In genomic region chr5:170333161-170333909, GRCh38 we compare ENCODE assay signal across 8 cellular contexts. TPM values are rescaled to one million over a fixed set of nuclear protein-coding genes. Genes with fewer than 3 reads are reported as not detected.
A peak's percentile ranks its signal among the peaks of the same experiment; 100 is the strongest.
DNase-seq lines count a peak whose midpoint lies in the region; ATAC-seq and TF ChIP-seq lines count a peak whose summit lies in the region.

No MANE protein-coding gene starts in this region.

- DNase-seq in UCSD-AML1 (lab: John Stamatoyannopoulos, UW; ENCODE audit: unreplicated experiment) = peak; percentile 43
- DNase-seq in central memory CD8-positive, alpha-beta T cell (ENCODE audit: low spot score in 2 of 2) = peak in 1 of 2 donors; percentile 58
- DNase-seq in stimulated activated CD4-positive, alpha-beta T cell treated with anti-CD3 and anti-CD28 coated beads, Interleukin-1b, Interleukin-23, amount 100 ng/mL, for 48 hours = peak; percentile 69
- no peak for DNase-seq in psoas muscle
- no peak for DNase-seq in Karpas-422

- H3K9ac ChIP-seq in Karpas-422 (ENCODE audit: low read length) = no peak overlapping the region

- no peak overlapping the region for H2AFZ ChIP-seq in Karpas-422 (ENCODE audit: low read length)

- no peak for TF ChIP-seq CTCF in psoas muscle (IDR thresholded peaks at IDR 0.05)

- no peak overlapping the region for H3K4me2 ChIP-seq in Karpas-422 (ENCODE audit: low read depth, low read length, poor library complexity, severe bottlenecking)

- H3K9me2 ChIP-seq in Karpas-422 (replicated peaks; ENCODE audit: insufficient read depth, low read length) = no peaks in the 10 kb centered on the region

- H3K9me3 Mint-ChIP-seq in central memory CD8-positive, alpha-beta T cell = no peaks in the 10 kb centered on the region

- no peaks in the 10 kb centered on the region for H3K79me2 ChIP-seq in Karpas-422 (ENCODE audit: low read length)

- 60 to 65% (median 63%) methylated on average over 11 of the region's 11 CpGs for whole genome bisulfite sequencing in psoas muscle, 3 donors

- ATAC-seq in GM19023 (IDR thresholded peaks at IDR 0.05; ENCODE audit: unreplicated experiment) (peak; percentile 35), HG03175 (IDR thresholded peaks at IDR 0.05; ENCODE audit: unreplicated experiment) (peak; percentile 45), HG03039 (IDR thresholded peaks at IDR 0.05; ENCODE audit: unreplicated experiment) (no peak), psoas muscle (no peak)
- peak; percentile 69 for ATAC-seq in central memory CD8-positive, alpha-beta T cell (replicated peaks; ENCODE audit: extremely low read depth, poor library complexity, severe bottlenecking)

- H3K27me3 Mint-ChIP-seq in central memory CD8-positive, alpha-beta T cell = no peaks in the 10 kb centered on the region

- H3K27ac Mint-ChIP-seq in central memory CD8-positive, alpha-beta T cell (ENCODE audit: low read depth) = no peak overlapping the region

- H3K27ac ChIP-seq in psoas muscle (no peak overlapping the region), Karpas-422 (ENCODE audit: low read length) (no peak overlapping the region)

- H3K9me3 ChIP-seq in psoas muscle (no peaks in the 10 kb centered on the region), Karpas-422 (ENCODE audit: low read length) (no peaks in the 10 kb centered on the region)

- H3K4me3 ChIP-seq in psoas muscle (no peak overlapping the region), Karpas-422 (ENCODE audit: low read length) (no peak overlapping the region)

- peaks cover 55% of the 10 kb centered on the region for H3K4me1 Mint-ChIP-seq in central memory CD8-positive, alpha-beta T cell

- H4K20me1 ChIP-seq in Karpas-422 (ENCODE audit: insufficient read depth, low read depth, low read length) = no peaks in the 10 kb centered on the region

- peaks cover 3% of the 10 kb centered on the region for H3K4me1 ChIP-seq in psoas muscle
- H3K4me1 ChIP-seq in Karpas-422 (ENCODE audit: low read length) = peaks cover 25% of the 10 kb centered on the region

- intact Hi-C loops in psoas muscle (cut with DNase I) = no loop called here

- H3K36me3 ChIP-seq in psoas muscle (ENCODE audit: insufficient read depth in 1 of 2, low read depth in 1 of 2) (no peaks in the 10 kb centered on the region), Karpas-422 (ENCODE audit: insufficient read depth, low read length) (no peaks in the 10 kb centered on the region)

- H3K27me3 ChIP-seq in psoas muscle (ENCODE audit: insufficient read depth in 3 of 3, low read length in 2 of 3) = no peaks in the 10 kb centered on the region
- H3K27me3 ChIP-seq in Karpas-422 (ENCODE audit: low read length) = no peaks in the 10 kb centered on the region

- peak overlapping the region; percentile 71 for H3K4me3 Mint-ChIP-seq in central memory CD8-positive, alpha-beta T cell

- H3K36me3 Mint-ChIP-seq in central memory CD8-positive, alpha-beta T cell (ENCODE audit: insufficient read depth) = peaks cover 16% of the 10 kb centered on the region

RNA-seq across cellular contexts. Expression of gene LCP2, which starts 35.8 kb away (rescaled TPM):
- 1 to 10 TPM; 4.2 to 6.0 (median 4.8) TPM for total RNA-seq in psoas muscle
- 1 to 10 TPM in 2 of 3 donors, under 1 TPM in 1; 0.76 to 1.8 (median 1.2) TPM for polyA plus RNA-seq in psoas muscle
- total RNA-seq in Karpas-422 (2014; rRNA removed; shearing (Covaris generic); ENCODE audit: low replicate concordance) = 0.22 and 0.82 TPM in 2 replicates

RNA-seq across cellular contexts. Expression of gene KCNMB1, which starts 55.8 kb away (rescaled TPM):
- under 1 TPM; 0.12 to 0.38 (median 0.24) TPM for total RNA-seq in psoas muscle
- polyA plus RNA-seq in psoas muscle = under 1 TPM; 0.23 to 0.42 (median 0.25) TPM
- total RNA-seq in Karpas-422 (2014; rRNA removed; shearing (Covaris generic); ENCODE audit: low replicate concordance) = not detected in 2 replicates

Comparison
In these comparisons a context has a peak if more than half of its experiments do, and no peak if none do; other contexts are left out.
1. ATAC-seq: peak in GM19023 (single experiment), HG03175 (single experiment) and central memory CD8-positive, alpha-beta T cell (single experiment); none in HG03039 (single experiment) and psoas muscle (0 of 4).
2. DNase-seq: peak in UCSD-AML1 (single experiment) and stimulated activated CD4-positive, alpha-beta T cell treated with anti-CD3 and anti-CD28 coated beads, Interleukin-1b, Interleukin-23, amount 100 ng/mL, for 48 hours (single experiment); none in psoas muscle (0 of 2) and Karpas-422 (single experiment).